23 cellular contexts compared by ENCODE assay signal in genomic region chr1:225349826-225350225, GRCh38.
"Had no signal": no experiment of that assay in that cellular context is flagged by ENCODE, and none has a peak within 500 bp of the region (broad histone marks: within the 10 kb centered on the region; RNA-seq: fewer than 3 reads in every experiment).

No MANE protein-coding gene starts in this region.

- H3K36me3 ChIP-seq: brain microvascular endothelial cell, Peyer's patch had no signal

- ATAC-seq: activated T-helper 17 cell treated with anti-CD3 and anti-CD28 coated beads, Interleukin-2, amount 50 U/mL, for 72 hours; T-helper 17 cell had no signal

- H3K27ac ChIP-seq: brain microvascular endothelial cell, Peyer's patch had no signal

- H3K27ac Mint-ChIP-seq: activated CD4-positive, alpha-beta memory T cell treated with anti-CD3 and anti-CD28 coated beads, Interleukin-2, amount 10 ng/mL, durations not matched to agents 7 days and 5 days; activated CD4-positive, alpha-beta T cell treated with anti-CD3 and anti-CD28 coated beads, Interleukin-2, amount 10 ng/mL, durations not matched to agents 7 days and 5 days; activated naive CD4-positive, alpha-beta T cell treated with anti-CD3 and anti-CD28 coated beads for 36 hours; activated naive CD8-positive, alpha-beta T cell; activated T-helper 17 cell treated with anti-CD3 and anti-CD28 coated beads, Interleukin-2, amount 50 U/mL, for 72 hours; T-helper 17 cell had no signal

- H3K4me3 Mint-ChIP-seq: activated CD4-positive, alpha-beta memory T cell treated with anti-CD3 and anti-CD28 coated beads, Interleukin-2, amount 10 ng/mL, durations not matched to agents 7 days and 5 days; activated CD4-positive, alpha-beta T cell treated with anti-CD3 and anti-CD28 coated beads, Interleukin-2, amount 10 ng/mL, durations not matched to agents 7 days and 5 days; activated naive CD4-positive, alpha-beta T cell treated with anti-CD3 and anti-CD28 coated beads for 36 hours; activated naive CD8-positive, alpha-beta T cell; activated T-helper 17 cell treated with anti-CD3 and anti-CD28 coated beads, Interleukin-2, amount 50 U/mL, for 72 hours; T-helper 17 cell had no signal

- H3K9me3 ChIP-seq: Peyer's patch had no signal

- H3K27me3 ChIP-seq: brain microvascular endothelial cell, Peyer's patch had no signal

- H3K4me1 ChIP-seq: Peyer's patch had no signal

- DNase-seq: activated CD4-positive, alpha-beta memory T cell treated with anti-CD3 and anti-CD28 coated beads, Interleukin-2, amount 10 ng/mL, durations not matched to agents 7 days and 5 days; activated CD4-positive, alpha-beta T cell treated with anti-CD3 and anti-CD28 coated beads, Interleukin-2, amount 10 ng/mL, durations not matched to agents 7 days and 5 days; activated CD4-positive, CD25-positive, alpha-beta regulatory T cell; activated gamma-delta T cell; activated naive CD4-positive, alpha-beta T cell treated with anti-CD3 and anti-CD28 coated beads for 36 hours; activated T-cell treated with anti-CD3 and anti-CD28 coated beads for 4 hours; activated T-cell treated with anti-CD3 and anti-CD28 coated beads, Interleukin-2, amount 50 U/mL, for 48 hours; amygdala; brain microvascular endothelial cell; caudate nucleus; MM.1S; NCI-H1105; NCI-H1436; NCI-H1694 treated with DMSO at 0.1 percent for 48 hours; NCI-H2029 treated with DMSO at 0.1 percent for 48 hours; NCI-H510A treated with DMSO at 0.1 percent for 48 hours; NCI-H69; Peyer's patch; SHP77 treated with DMSO at 0.1 percent for 48 hours; T-helper 17 cell; T-helper 9 cell had no signal

- H3K4me3 ChIP-seq: Peyer's patch had no signal

- H3K4me1 Mint-ChIP-seq: activated CD4-positive, alpha-beta memory T cell treated with anti-CD3 and anti-CD28 coated beads, Interleukin-2, amount 10 ng/mL, durations not matched to agents 7 days and 5 days; activated CD4-positive, alpha-beta T cell treated with anti-CD3 and anti-CD28 coated beads, Interleukin-2, amount 10 ng/mL, durations not matched to agents 7 days and 5 days; activated T-helper 17 cell treated with anti-CD3 and anti-CD28 coated beads, Interleukin-2, amount 50 U/mL, for 72 hours; T-helper 17 cell had no signal

- H3K9me3 Mint-ChIP-seq: activated CD4-positive, alpha-beta memory T cell treated with anti-CD3 and anti-CD28 coated beads, Interleukin-2, amount 10 ng/mL, durations not matched to agents 7 days and 5 days; activated naive CD4-positive, alpha-beta T cell treated with anti-CD3 and anti-CD28 coated beads for 36 hours; activated T-helper 17 cell treated with anti-CD3 and anti-CD28 coated beads, Interleukin-2, amount 50 U/mL, for 72 hours had no signal
